ENCODE assay signal across 1 cellular context in genomic region chr10:1180836-1181235, GRCh38.
TF ChIP-seq lines count a peak whose summit lies in the region.

No MANE protein-coding gene starts in this region.

TF ChIP-seq in GM23338, 12 proteins besides CTCF, POLR2A, EP300 and RAD21 (continued from another document):
- TF ChIP-seq REST (IDR thresholded peaks at IDR 0.05; ENCODE audit: unreplicated experiment) (no peak), ZNF114 (CRISPR knock-in tag; IDR thresholded peaks at IDR 0.05) (no peak), EZH2phosphoT487 (IDR thresholded peaks at IDR 0.05; ENCODE audit: unreplicated experiment) (no peak), ZNF331 (CRISPR knock-in tag; IDR thresholded peaks at IDR 0.05; ENCODE audit: low read depth) (no peak), JUNB (IDR thresholded peaks at IDR 0.05; ENCODE audit: unreplicated experiment) (no peak), NANOG (IDR thresholded peaks at IDR 0.05; ENCODE audit: borderline replicate concordance) (no peak), POLR2AphosphoS5 (IDR thresholded peaks at IDR 0.05; ENCODE audit: low read depth) (no peak), STAT1 (IDR thresholded peaks at IDR 0.05; ENCODE audit: unreplicated experiment) (no peak), EZH2 (IDR thresholded peaks at IDR 0.05; ENCODE audit: low read depth, unreplicated experiment) (no peak), ZNF462 (CRISPR knock-in tag; IDR thresholded peaks at IDR 0.05) (no peak), ETS1 (IDR thresholded peaks at IDR 0.05) (no peak)
